In the genomic region with DNA sequence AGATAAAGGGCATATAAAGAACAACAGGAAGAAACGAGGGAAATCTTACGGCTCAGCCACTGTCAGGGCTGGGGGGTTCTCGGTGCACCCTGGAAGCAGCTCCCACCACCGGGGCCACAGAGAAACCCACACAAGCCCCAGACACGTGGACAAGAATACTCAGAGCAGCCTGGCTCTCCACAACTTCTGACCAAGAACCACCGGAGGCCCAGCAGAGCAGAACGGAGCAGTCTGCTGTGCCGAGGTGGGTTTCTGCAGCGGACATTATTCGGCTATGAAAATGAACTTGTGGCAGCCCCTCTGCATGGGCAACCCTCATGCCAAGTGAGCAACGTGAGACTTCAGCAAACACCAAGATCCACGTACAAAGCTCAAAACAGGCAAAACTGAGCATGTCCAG, we compare ENCODE assay signal across 13 cellular contexts.
"Had no signal": no experiment of that assay in that cellular context is flagged by ENCODE, and none has a peak within 500 bp of the region (broad histone marks: within the 10 kb centered on the region; RNA-seq: fewer than 3 reads in every experiment).

No MANE protein-coding gene starts in this region.

- H3K27ac Mint-ChIP-seq: nephron progenitor cell had no signal

- ATAC-seq: activated CD4-positive, CD25-positive, alpha-beta regulatory T cell treated with anti-CD3 and anti-CD28 coated beads, Interleukin-2, amount 50 U/mL, for 24 hours; left lobe of liver had no signal

- DNase-seq: activated CD8-positive, alpha-beta memory T cell treated with anti-CD3 and anti-CD28 coated beads, Interleukin-2, amount 50 U/mL, for 4 hours; activated effector memory CD4-positive, alpha-beta T cell treated with Interleukin-2 at 50 U/mL for 16 hours; caudate nucleus; colonic mucosa; foreskin melanocyte; mesenchymal stem cell; nephron progenitor cell; sigmoid colon; T-helper 2 cell; thyroid gland; uterus had no signal

- H3K9me3 Mint-ChIP-seq: nephron progenitor cell had no signal

- H3K4me3 Mint-ChIP-seq: nephron progenitor cell had no signal

- H3K4me1 Mint-ChIP-seq: nephron progenitor cell had no signal
